8 cellular contexts compared by ENCODE assay signal in genomic region chr7:75756340-75757297, GRCh38. TPM values are rescaled to one million over a fixed set of nuclear protein-coding genes. Genes with fewer than 3 reads are reported as not detected.
DNase-seq lines count a peak whose midpoint lies in the region; ATAC-seq and TF ChIP-seq lines count a peak whose summit lies in the region.

No MANE protein-coding gene starts in this region.

- no peak overlapping the region for H3K27ac Mint-ChIP-seq in nephron
- H3K27ac Mint-ChIP-seq in activated CD4-positive, alpha-beta T cell treated with anti-CD3 and anti-CD28 coated beads for 36 hours = no peak overlapping the region

- no peaks in the 10 kb centered on the region for H4K20me1 ChIP-seq in Loucy (ENCODE audit: insufficient read depth, low read length, poor library complexity, severe bottlenecking)

- no peak overlapping the region for H3K4me2 ChIP-seq in Loucy (ENCODE audit: low read depth, low read length, poor library complexity, severe bottlenecking)

- peak; percentile 60 for TF ChIP-seq CTCF in Loucy (conservative IDR thresholded peaks at IDR 0.05; ENCODE audit: low read length)
- peak; percentile 23 to 29 (median 28) for TF ChIP-seq CTCF in nephron (IDR thresholded peaks at IDR 0.05; ENCODE audit: unreplicated experiment in 3 of 3)
- no peak for TF ChIP-seq CTCF in omental fat pad (IDR thresholded peaks at IDR 0.05)

- no peaks in the 10 kb centered on the region for H3K4me1 Mint-ChIP-seq in nephron
- H3K4me1 Mint-ChIP-seq in activated CD4-positive, alpha-beta T cell treated with anti-CD3 and anti-CD28 coated beads for 36 hours = no peaks in the 10 kb centered on the region

- H3K9me2 ChIP-seq in Loucy (replicated peaks; ENCODE audit: low read depth, low read length) = no peaks in the 10 kb centered on the region

- no peaks in the 10 kb centered on the region for H3K36me3 ChIP-seq in Loucy (ENCODE audit: insufficient read depth, low read length)

- CTCF ChIA-PET in activated CD4-positive, alpha-beta T cell treated with anti-CD3 and anti-CD28 coated beads for 36 hours (lab: Charles Lee) = no interaction called here

- intact Hi-C loops in activated CD4-positive, alpha-beta T cell treated with anti-CD3 and anti-CD28 coated beads for 36 hours (cut with DNase I, micrococcal nuclease) = no loop called here

- POLR2A ChIA-PET in activated CD4-positive, alpha-beta T cell treated with anti-CD3 and anti-CD28 coated beads for 36 hours (lab: Charles Lee) = no interaction called here

- H3K79me2 ChIP-seq in Loucy (ENCODE audit: insufficient read depth, low read length) = no peaks in the 10 kb centered on the region

- no peaks in the 10 kb centered on the region for H3K27me3 ChIP-seq in Loucy (ENCODE audit: insufficient read depth, low read length, poor library complexity, severe bottlenecking)

- peak; percentile 71 for DNase-seq in ELR (ENCODE audit: low read depth)
- DNase-seq in astrocyte of the hippocampus (ENCODE audit: low read depth, low spot score) = peak; percentile 58
- DNase-seq in activated CD4-positive, alpha-beta T cell treated with anti-CD3 and anti-CD28 coated beads for 36 hours = no peak
- DNase-seq in NCI-H226 = no peak
- no peak for DNase-seq in omental fat pad (ENCODE audit: low spot score)

- no peak overlapping the region for H3K4me3 ChIP-seq in Loucy (ENCODE audit: low read length, poor library complexity, severe bottlenecking)

- H3K9me3 Mint-ChIP-seq in nephron = no peaks in the 10 kb centered on the region
- H3K9me3 Mint-ChIP-seq in activated CD4-positive, alpha-beta T cell treated with anti-CD3 and anti-CD28 coated beads for 36 hours (ENCODE audit: low read depth) = no peaks in the 10 kb centered on the region

- no peak for ATAC-seq in activated CD4-positive, alpha-beta T cell treated with anti-CD3 and anti-CD28 coated beads for 36 hours
- ATAC-seq in omental fat pad (ENCODE audit: low FRiP score) = no peak
- no peak for ATAC-seq in HG03280 (IDR thresholded peaks at IDR 0.05; ENCODE audit: unreplicated experiment)

- H3K27me3 Mint-ChIP-seq in nephron (ENCODE audit: low read depth) = peaks cover 3% of the 10 kb centered on the region
- H3K27me3 Mint-ChIP-seq in activated CD4-positive, alpha-beta T cell treated with anti-CD3 and anti-CD28 coated beads for 36 hours = no peaks in the 10 kb centered on the region

- no peaks in the 10 kb centered on the region for H3K9me3 ChIP-seq in Loucy (ENCODE audit: insufficient read depth, low read depth, low read length)

- no peak overlapping the region for H2AFZ ChIP-seq in Loucy (ENCODE audit: low read length)

- H3K9ac ChIP-seq in Loucy (ENCODE audit: low read depth, low read length, poor library complexity, severe bottlenecking) = no peak overlapping the region

- no peaks in the 10 kb centered on the region for H3F3A ChIP-seq in Loucy (ENCODE audit: low read depth)

- H3K4me1 ChIP-seq in Loucy (ENCODE audit: insufficient read depth, low read length, poor library complexity, severe bottlenecking) = no peaks in the 10 kb centered on the region

- no peaks in the 10 kb centered on the region for H3K36me3 Mint-ChIP-seq in nephron (ENCODE audit: low read depth)
- no peaks in the 10 kb centered on the region for H3K36me3 Mint-ChIP-seq in activated CD4-positive, alpha-beta T cell treated with anti-CD3 and anti-CD28 coated beads for 36 hours (ENCODE audit: low read depth)

- H3K4me3 Mint-ChIP-seq in nephron = no peak overlapping the region
- no peak overlapping the region for H3K4me3 Mint-ChIP-seq in activated CD4-positive, alpha-beta T cell treated with anti-CD3 and anti-CD28 coated beads for 36 hours

RNA-seq across cellular contexts. Expression of gene CCL26, which starts 15.4 kb away (rescaled TPM):
- total RNA-seq in activated CD4-positive, alpha-beta T cell treated with anti-CD3 and anti-CD28 coated beads for 36 hours = under 1 TPM in 1 of 2 experiments, not detected in 1; 0.39 TPM
- 1 to 10 TPM in 3 of 4 donors, not detected in 1; 1.4 to 3.0 (median 1.6) TPM for total RNA-seq in omental fat pad

RNA-seq across cellular contexts. Expression of gene HIP1, which starts 17.9 kb away (rescaled TPM):
- 1 to 10 TPM; 4.1 to 5.0 TPM for total RNA-seq in activated CD4-positive, alpha-beta T cell treated with anti-CD3 and anti-CD28 coated beads for 36 hours
- 10 to 100 TPM; 24.9 to 51.2 (median 27.2) TPM for total RNA-seq in omental fat pad

RNA-seq across cellular contexts. Expression of gene CCL24, which starts 57.0 kb away (rescaled TPM):
- not detected for total RNA-seq in activated CD4-positive, alpha-beta T cell treated with anti-CD3 and anti-CD28 coated beads for 36 hours
- 10 to 100 TPM in 1 of 4 donors, 1 to 10 TPM in 1, not detected in 2; 2.5 to 10.8 TPM for total RNA-seq in omental fat pad

Comparison
In these comparisons a context has a peak if more than half of its experiments do, and no peak if none do; other contexts are left out.
1. DNase-seq: peak in ELR (single experiment) and astrocyte of the hippocampus (single experiment); none in activated CD4-positive, alpha-beta T cell treated with anti-CD3 and anti-CD28 coated beads for 36 hours (single experiment), NCI-H226 (single experiment) and omental fat pad (single experiment).
2. CTCF ChIP-seq: peak in Loucy (single experiment) and nephron (3 of 3); none in omental fat pad (0 of 3).
3. RNA of gene HIP1, which starts 17.9 kb away (total RNA-seq): 24.9 to 51.2 TPM in omental fat pad; 4.1 to 5.0 TPM in activated CD4-positive, alpha-beta T cell treated with anti-CD3 and anti-CD28 coated beads for 36 hours; every median in the first group is over 4 times any median in the second.